31 cellular contexts compared by ENCODE assay signal in genomic region chr7:108149908-108150307, GRCh38. TPM values are rescaled to one million over a fixed set of nuclear protein-coding genes. Genes with fewer than 3 reads are reported as not detected.
"Had no signal": no experiment of that assay in that cellular context is flagged by ENCODE, and none has a peak within 500 bp of the region (broad histone marks: within the 10 kb centered on the region; RNA-seq: fewer than 3 reads in every experiment).

No MANE protein-coding gene starts in this region.

- H3K36me3 ChIP-seq: ascending aorta, WERI-Rb-1 had no signal

- DNase-seq: activated CD4-positive, alpha-beta T cell treated with anti-CD3 and anti-CD28 coated beads for 4 hours; activated CD4-positive, alpha-beta T cell treated with anti-CD3 and anti-CD28 coated beads, Interleukin-2, amount 50 U/mL, for 4 hours; activated CD8-positive, alpha-beta memory T cell treated with anti-CD3 and anti-CD28 coated beads for 24 hours; activated effector memory CD4-positive, alpha-beta T cell treated with anti-CD3 and anti-CD28 coated beads, Interleukin-2, amount 50 U/mL, for 16 hours; activated naive CD4-positive, alpha-beta T cell treated with Interleukin-2 at 50 U/mL for 16 hours; activated naive CD8-positive, alpha-beta T cell treated with anti-CD3 and anti-CD28 coated beads, Interleukin-2, amount 50 U/mL, for 24 hours; activated T-cell treated with anti-CD3 and anti-CD28 coated beads, Interleukin-2, amount 50 U/mL, for 4 hours; amniotic stem cell; body of pancreas; central memory CD4-positive, alpha-beta T cell; Karpas-422; MM.1S; NCI-H1092 treated with DMSO at 0.1 percent for 48 hours; NCI-H1417 treated with DMSO at 0.1 percent for 48 hours; NCI-H1694; NCI-H2029; NCI-H2107; NCI-H2171 treated with DMSO at 0.1 percent for 48 hours; NCI-H226; NCI-H526; NCI-H774; SIG-M5; T-cell; T-helper 2 cell; T1000; WERI-Rb-1 had no signal

- ATAC-seq: activated CD4-positive, CD25-positive, alpha-beta regulatory T cell treated with anti-CD3 and anti-CD28 coated beads, Interleukin-2, amount 50 U/mL, for 24 hours; activated naive CD4-positive, alpha-beta T cell treated with anti-CD3 and anti-CD28 coated beads, Interleukin-2, amount 50 U/mL, for 72 hours; activated naive CD8-positive, alpha-beta T cell treated with anti-CD3 and anti-CD28 coated beads, Interleukin-2, amount 50 U/mL, for 24 hours; activated T-cell treated with anti-CD3 and anti-CD28 coated beads, Interleukin-2, amount 50 U/mL, for 4 hours; body of pancreas; T-cell had no signal

- H3K27me3 ChIP-seq: ascending aorta, body of pancreas had no signal

- H3K4me1 ChIP-seq: ascending aorta, body of pancreas had no signal

- H3K27ac Mint-ChIP-seq: activated naive CD4-positive, alpha-beta T cell treated with anti-CD3 and anti-CD28 coated beads, Interleukin-2, amount 50 U/mL, for 72 hours; activated naive CD8-positive, alpha-beta T cell treated with anti-CD3 and anti-CD28 coated beads, Interleukin-2, amount 50 U/mL, for 24 hours; T-cell had no signal

- H3K4me3 ChIP-seq: ascending aorta, body of pancreas, coronary artery had no signal

- H3K4me3 Mint-ChIP-seq: activated naive CD8-positive, alpha-beta T cell treated with anti-CD3 and anti-CD28 coated beads, Interleukin-2, amount 50 U/mL, for 24 hours; activated T-cell treated with anti-CD3 and anti-CD28 coated beads, Interleukin-2, amount 50 U/mL, for 4 hours; T-cell had no signal

- H3K27ac ChIP-seq: ascending aorta, body of pancreas, coronary artery, WERI-Rb-1 had no signal

- H3K27me3 Mint-ChIP-seq: activated naive CD8-positive, alpha-beta T cell treated with anti-CD3 and anti-CD28 coated beads, Interleukin-2, amount 50 U/mL, for 24 hours had no signal

- H3K9me3 ChIP-seq: ascending aorta, body of pancreas had no signal

- H3K36me3 Mint-ChIP-seq: activated naive CD4-positive, alpha-beta T cell treated with anti-CD3 and anti-CD28 coated beads, Interleukin-2, amount 50 U/mL, for 72 hours; T-cell had no signal

- H3K4me1 Mint-ChIP-seq: activated naive CD8-positive, alpha-beta T cell treated with anti-CD3 and anti-CD28 coated beads, Interleukin-2, amount 50 U/mL, for 24 hours; T-cell had no signal

- H3K9me3 Mint-ChIP-seq: activated naive CD4-positive, alpha-beta T cell treated with anti-CD3 and anti-CD28 coated beads, Interleukin-2, amount 50 U/mL, for 72 hours; activated naive CD8-positive, alpha-beta T cell treated with anti-CD3 and anti-CD28 coated beads, Interleukin-2, amount 50 U/mL, for 24 hours; activated T-cell treated with anti-CD3 and anti-CD28 coated beads, Interleukin-2, amount 50 U/mL, for 4 hours; T-cell had no signal

RNA-seq across cellular contexts. Expression of gene LAMB4, which starts 19.7 kb away (rescaled TPM):
- total RNA-seq: activated naive CD4-positive, alpha-beta T cell treated with anti-CD3 and anti-CD28 coated beads, Interleukin-2, amount 50 U/mL, for 72 hours; activated T-cell treated with anti-CD3 and anti-CD28 coated beads, Interleukin-2, amount 50 U/mL, for 4 hours; ascending aorta; chondrocyte had no signal
